ENCODE assay signal across 5 cellular contexts in genomic region chrX:72974885-72975284, GRCh38. TPM values are rescaled to one million over a fixed set of nuclear protein-coding genes. Genes with fewer than 3 reads are reported as not detected.
"Had no signal": no experiment of that assay in that cellular context is flagged by ENCODE, and none has a peak within 500 bp of the region (broad histone marks: within the 10 kb centered on the region; RNA-seq: fewer than 3 reads in every experiment).

No MANE protein-coding gene starts in this region.

RNA-seq across cellular contexts. Expression of gene PABPC1L2B, which starts 27.9 kb away (rescaled TPM):
- total RNA-seq: GM23338, HT-29 had no signal
- polyA plus RNA-seq: IgD-negative memory B cell had no signal

RNA-seq across cellular contexts. Expression of gene DMRTC1, which starts 31.2 kb away (rescaled TPM):
- total RNA-seq: GM23338, H1, H9, HT-29 had no signal
- polyA plus RNA-seq: GM23338, H1 had no signal

RNA-seq across cellular contexts. Expression of gene FAM236A, which starts 36.9 kb away (rescaled TPM):
- total RNA-seq: GM23338, H1, H9, HT-29 had no signal
- polyA plus RNA-seq: GM23338, H1, IgD-negative memory B cell had no signal
